Comparison of ENCODE assay signal across 25 cellular contexts in the genomic region with DNA sequence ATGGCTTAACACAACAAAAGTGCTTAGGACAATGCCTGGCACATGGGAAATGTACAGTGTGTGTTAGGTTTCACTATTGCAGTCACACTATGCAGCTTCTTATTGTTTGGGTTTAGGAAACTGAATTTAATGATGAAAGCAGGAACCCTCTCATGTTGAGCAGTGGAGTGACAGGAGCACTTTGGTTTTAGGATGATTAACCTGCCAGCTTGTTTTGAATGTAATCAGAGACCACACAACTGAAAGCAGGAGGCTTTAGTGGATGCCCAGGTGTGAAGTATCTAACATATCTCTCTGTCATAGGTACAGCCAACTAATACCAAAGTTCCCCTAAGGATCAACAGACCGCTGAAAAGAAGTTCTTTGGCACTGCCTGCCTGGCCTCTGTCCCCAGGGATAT.
"Had no signal": no experiment of that assay in that cellular context is flagged by ENCODE, and none has a peak within 500 bp of the region (broad histone marks: within the 10 kb centered on the region; RNA-seq: fewer than 3 reads in every experiment).

No MANE protein-coding gene starts in this region.

- H3K4me1 ChIP-seq: left ventricle myocardium inferior, prostate gland, stomach, testis, thyroid gland, transverse colon, upper lobe of right lung had no signal

- H3K9me3 ChIP-seq: pancreas, prostate gland, testis, thyroid gland, transverse colon, upper lobe of right lung had no signal

- ATAC-seq: left colon; naive thymus-derived CD8-positive, alpha-beta T cell; pancreas; right cardiac atrium; sciatic nerve; stimulated activated naive B cell treated with anti-CD40 and anti-IgM and Interleukin-4, amounts not matched to agents 10 μg/mL and 1 μg/mL and 100 μg/mL, for 72 hours; stimulated activated naive CD8-positive, alpha-beta T cell treated with anti-CD3 and anti-CD28 coated beads, Interleukin-15, Interleukin-2, amounts not matched to agents 100 U/mL and 50 U/mL, for 24 hours; upper lobe of right lung had no signal

- H3K4me3 ChIP-seq: left ventricle myocardium inferior, pancreas, prostate gland, skin epidermis, stomach, testis, thyroid gland, transverse colon, upper lobe of right lung had no signal

- H3K27me3 ChIP-seq: pancreas, stomach, testis, thyroid gland, transverse colon, upper lobe of right lung had no signal

- H3K36me3 ChIP-seq: left ventricle myocardium inferior, pancreas, prostate gland, stomach, thyroid gland, transverse colon, upper lobe of right lung had no signal

- H3K27ac ChIP-seq: pancreas, prostate gland, skin epidermis, stomach, testis, thyroid gland, transverse colon, upper lobe of right lung had no signal

- DNase-seq: hypothalamus; immature natural killer cell; kidney; left colon; left ventricle myocardium inferior; naive thymus-derived CD8-positive, alpha-beta T cell; nucleus accumbens; pancreas; posterior cingulate gyrus; retina; right cardiac atrium; stimulated activated CD4-positive, alpha-beta T cell treated with anti-CD3 and anti-CD28 coated beads, Interleukin-12 subunit alpha, Interleukin-12 subunit beta, amount 100 ng/mL, for 4 hours; stimulated activated CD4-positive, alpha-beta T cell treated with anti-CD3 and anti-CD28 coated beads, Interleukin-15, amount 100 ng/mL, for 24 hours; stimulated activated CD4-positive, alpha-beta T cell treated with anti-CD3 and anti-CD28 coated beads, Interleukin-2, amount 100 ng/mL, for 24 hours; stimulated activated CD4-positive, alpha-beta T cell treated with anti-CD3 and anti-CD28 coated beads, Interleukin-4, amount 100 ng/mL, for 1 hour; stimulated activated naive B cell treated with anti-CD40 and anti-IgM and Interleukin-4, amounts not matched to agents 10 μg/mL and 1 μg/mL and 100 μg/mL, for 72 hours; stimulated activated naive CD8-positive, alpha-beta T cell treated with anti-CD3 and anti-CD28 coated beads, Interleukin-15, Interleukin-2, amounts not matched to agents 100 U/mL and 50 U/mL, for 24 hours; stomach; testis; thyroid gland; transverse colon; upper lobe of right lung had no signal
